Comparison of ENCODE assay signal across 11 cellular contexts in the genomic region with DNA sequence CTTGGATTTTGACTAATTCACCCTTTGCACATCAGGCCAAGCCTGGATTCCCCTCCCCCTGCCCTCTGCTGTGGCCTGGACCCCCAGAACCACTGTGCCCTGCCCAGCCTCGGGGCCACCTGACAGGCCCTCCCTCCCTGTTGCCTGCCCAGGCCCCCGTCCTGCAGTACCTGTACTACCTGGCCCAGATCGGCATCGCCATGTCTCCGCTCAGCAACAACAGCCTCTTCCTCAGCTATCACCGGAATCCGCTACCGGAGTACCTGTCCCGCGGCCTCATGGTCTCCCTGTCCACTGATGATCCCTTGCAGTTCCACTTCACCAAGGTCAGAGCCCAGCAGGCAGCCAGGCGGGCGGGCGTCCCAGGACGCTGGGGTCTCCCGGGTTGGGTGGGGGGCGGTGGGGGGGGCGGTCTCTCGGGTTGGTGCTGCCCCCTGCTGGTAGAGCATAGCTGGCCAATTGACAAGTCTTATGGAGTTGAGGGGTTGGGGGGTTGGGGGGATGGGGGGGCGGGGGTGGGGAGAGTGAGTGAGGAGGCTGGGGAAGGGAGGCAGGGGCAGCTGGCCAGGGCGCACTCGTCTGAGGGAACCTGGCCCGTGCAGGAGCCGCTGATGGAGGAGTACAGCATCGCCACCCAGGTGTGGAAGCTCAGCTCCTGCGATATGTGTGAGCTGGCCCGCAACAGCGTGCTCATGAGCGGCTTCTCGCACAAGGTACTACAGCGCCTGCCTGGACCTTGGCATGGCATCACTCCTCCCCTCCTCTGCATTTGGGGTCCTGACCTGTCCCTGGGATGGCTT. TPM values are rescaled to one million over a fixed set of nuclear protein-coding genes. Genes with fewer than 3 reads are reported as not detected.
DNase-seq lines count a peak whose midpoint lies in the region; TF ChIP-seq lines count a peak whose summit lies in the region.
"Had no signal": no experiment of that assay in that cellular context is flagged by ENCODE, and none has a peak within 500 bp of the region (broad histone marks: within the 10 kb centered on the region; RNA-seq: fewer than 3 reads in every experiment).

No MANE protein-coding gene starts in this region.

- H3K4me3 ChIP-seq in esophagus squamous epithelium: no peak overlapping the region
- H3K4me3 ChIP-seq: pancreas, stomach had no signal

- intact Hi-C loops in esophagus squamous epithelium (cut with DNase I): no loop called here

- peaks cover 0 to 33% (median 0%) of the 10 kb centered on the region in 3 donors for H3K4me1 ChIP-seq in esophagus squamous epithelium
- H3K4me1 ChIP-seq: pancreas had no signal

- H3K27me3 ChIP-seq in esophagus squamous epithelium: no peaks in the 10 kb centered on the region
- H3K27me3 ChIP-seq: pancreas, stomach had no signal

- peak; percentile 75 for TF ChIP-seq CTCF in chondrocyte (IDR thresholded peaks at IDR 0.05)
- no peak for TF ChIP-seq CTCF in nephron progenitor cell (IDR thresholded peaks at IDR 0.05)
- TF ChIP-seq CTCF in esophagus squamous epithelium (IDR thresholded peaks at IDR 0.05): peak in 1 of 6 experiments; percentile 42

- H3K27ac Mint-ChIP-seq in chondrocyte (ENCODE audit: unreplicated experiment) (no peak overlapping the region), nephron progenitor cell (no peak overlapping the region)

- no peak overlapping the region for H3K27ac ChIP-seq in esophagus squamous epithelium
- H3K27ac ChIP-seq: pancreas had no signal

- H3K9me3 ChIP-seq in esophagus squamous epithelium: no peaks in the 10 kb centered on the region
- H3K9me3 ChIP-seq: pancreas, stomach had no signal

- peak; percentile 52 for DNase-seq in D341Med (ENCODE audit: low spot score)
- DNase-seq in NCI-H69 (lab: John Stamatoyannopoulos, UW): peak; percentile 6
- DNase-seq in chondrocyte (ENCODE audit: low spot score): no peak
- DNase-seq in nephron progenitor cell: peak; percentile 58
- DNase-seq in NCI-H2029 (lab: John Stamatoyannopoulos, UW): no peak
- DNase-seq in DMS53 (lab: John Stamatoyannopoulos, UW): no peak
- no peak for DNase-seq in esophagus squamous epithelium (lab: John Stamatoyannopoulos, UW)
- DNase-seq in KG1 (lab: John Stamatoyannopoulos, UW): no peak
- DNase-seq: NCI-H1694 treated with DMSO at 0.1 percent for 48 hours, stomach had no signal

- no peaks in the 10 kb centered on the region for H3K9me3 Mint-ChIP-seq in chondrocyte (ENCODE audit: low read depth)
- no peaks in the 10 kb centered on the region for H3K9me3 Mint-ChIP-seq in nephron progenitor cell

- H3K4me1 Mint-ChIP-seq in chondrocyte (ENCODE audit: low read depth) (peaks cover 3% of the 10 kb centered on the region), nephron progenitor cell (peaks cover 24% of the 10 kb centered on the region)

- H3K36me3 Mint-ChIP-seq in chondrocyte (ENCODE audit: low read depth) (peaks cover 35% of the 10 kb centered on the region), nephron progenitor cell (ENCODE audit: low read depth) (peaks cover 38% of the 10 kb centered on the region)

- no peak for TF ChIP-seq POLR2A in esophagus squamous epithelium (IDR thresholded peaks at IDR 0.05)

- H3K4me3 Mint-ChIP-seq in chondrocyte (ENCODE audit: unreplicated experiment) (no peak overlapping the region), nephron progenitor cell (no peak overlapping the region)

- peaks cover 28 to 64% (median 29%) of the 10 kb centered on the region in 3 donors for H3K36me3 ChIP-seq in esophagus squamous epithelium

- WGBS in esophagus squamous epithelium, 2 donors: 78 to 96% methylated on average over 5 to 10 of the region's 30 CpGs

- no peaks in the 10 kb centered on the region for H3K27me3 Mint-ChIP-seq in chondrocyte (ENCODE audit: low read depth)
- no peaks in the 10 kb centered on the region for H3K27me3 Mint-ChIP-seq in nephron progenitor cell (ENCODE audit: low read depth, poor library complexity)

RNA-seq across cellular contexts. Expression of gene AMPD2, which starts 10.6 kb away (rescaled TPM):
- total RNA-seq in chondrocyte: 70.6 to 100 TPM (median 74.2 TPM) in 3 replicates
- total RNA-seq in esophagus squamous epithelium: 10 to 100 TPM; 18.5 to 51.5 (median 24.4) TPM

RNA-seq across cellular contexts. Expression of gene GNAT2, which starts 10.9 kb away (rescaled TPM):
- total RNA-seq in chondrocyte: not detected in 3 replicates
- not detected for total RNA-seq in esophagus squamous epithelium
- total RNA-seq: stomach had no signal

RNA-seq across cellular contexts. Expression of gene GSTM4, which starts 25.6 kb away (rescaled TPM):
- total RNA-seq in chondrocyte: 14.5 to 20.8 TPM (median 14.8 TPM) in 3 replicates
- 10 to 100 TPM; 13.5 to 53.5 (median 29.4) TPM for total RNA-seq in esophagus squamous epithelium

RNA-seq across cellular contexts. Expression of gene GSTM2, which starts 37.6 kb away (rescaled TPM):
- 24.6 to 41.3 TPM (median 25.8 TPM) in 3 replicates for total RNA-seq in chondrocyte
- total RNA-seq in esophagus squamous epithelium: 10 to 100 TPM; 17.8 to 87.9 (median 46.2) TPM

RNA-seq across cellular contexts. Expression of gene GSTM1, which starts 57.3 kb away (rescaled TPM):
- 8.9 to 17.8 TPM (median 17.8 TPM) in 3 replicates for total RNA-seq in chondrocyte
- total RNA-seq in esophagus squamous epithelium: 100 to 1,000 TPM in 1 of 4 donors, under 1 TPM in 1, not detected in 2; 0.83 to 299 TPM

Comparison
In these comparisons a context has a peak if more than half of its experiments do, and no peak if none do; other contexts are left out.
1. DNase-seq: peak in D341Med (single experiment), NCI-H69 (single experiment) and nephron progenitor cell (single experiment); none in chondrocyte (single experiment), NCI-H2029 (single experiment), DMS53 (single experiment), esophagus squamous epithelium (single experiment) and KG1 (single experiment).